ENCODE assay signal across 10 cellular contexts in the genomic region with DNA sequence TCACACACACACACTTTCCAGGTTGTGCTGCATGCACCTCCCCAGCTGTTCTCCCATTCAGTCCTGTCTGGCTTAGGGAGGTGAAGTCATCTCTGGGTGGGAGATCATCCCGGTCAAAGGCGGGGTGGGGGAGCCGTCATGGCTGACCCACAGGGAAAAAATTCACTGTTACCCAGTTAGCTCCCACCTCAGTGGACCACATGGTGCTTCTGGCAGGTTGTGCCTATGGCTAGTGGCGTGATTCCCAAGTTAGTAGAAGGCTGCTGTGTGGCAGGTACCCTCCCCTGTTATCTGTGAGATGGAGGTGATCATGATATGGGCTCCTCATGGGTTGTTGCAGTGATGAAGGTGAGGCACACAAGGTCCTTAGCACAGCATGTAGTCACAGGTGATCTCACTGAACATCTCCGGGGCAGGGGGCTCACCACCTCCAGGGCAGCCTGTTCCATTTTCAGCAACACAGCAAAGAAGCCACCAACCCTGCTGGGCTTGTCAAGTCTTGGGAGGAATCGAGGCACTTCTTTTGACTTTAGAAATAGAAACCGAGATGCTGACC.
DNase-seq lines count a peak whose midpoint lies in the region; ATAC-seq, FAIRE-seq and TF ChIP-seq lines count a peak whose summit lies in the region.
"Had no signal": no experiment of that assay in that cellular context is flagged by ENCODE, and none has a peak within 500 bp of the region (broad histone marks: within the 10 kb centered on the region; RNA-seq: fewer than 3 reads in every experiment).

No MANE protein-coding gene starts in this region.

- SMC1A ChIA-PET in GM12878 (lab: Charles Lee; ENCODE audit: uncharacterized antibody, unreplicated experiment): interaction anchor here (1.0 to 13.3 kb wide), 9 partner anchors 11 to 156 kb away, joined by 3 to 395 read pairs (median 33); a partner anchor contains a TSS

- BruUV-seq in GM12878 (replicated peaks; lab: Mats Ljungman, UMichigan): TSS peak; percentile 79

- H3K27me3 ChIP-seq in GM12878 (replicated peaks in 1 of 2; ENCODE audit: control insufficient read depth in 2 of 2, insufficient read depth in 2 of 2, low read length in 1 of 2): no peaks in the 10 kb centered on the region
- H3K27me3 ChIP-seq in aorta (ENCODE audit: control insufficient read depth in 1 of 2, insufficient read depth in 2 of 2, low read length in 1 of 2): peaks cover 0 to 1% of the 10 kb centered on the region in 2 donors

- DNase-seq in activated naive CD4-positive, alpha-beta T cell treated with anti-CD3 and anti-CD28 coated beads for 36 hours: no peak
- no peak for DNase-seq in activated naive CD4-positive, alpha-beta T cell (lab: John Stamatoyannopoulos, UW)
- peak; percentile 69 for DNase-seq in GM12878 (ENCODE audit: low read depth, low spot score)
- DNase-seq in stimulated activated naive CD8-positive, alpha-beta T cell treated with anti-CD3 and anti-CD28 coated beads, Interleukin-15, amount 100 ng/mL, for 72 hours: no peak
- no peak for DNase-seq in aorta
- DNase-seq in NOMO-1 (lab: John Stamatoyannopoulos, UW; ENCODE audit: unreplicated experiment in 2 of 2): no peak
- DNase-seq: NCI-H2081 had no signal

- WGBS in GM12878 (ENCODE audit: insufficient coverage, insufficient replicate concordance, low lambda C conversion rate, missing lambda C conversion rate): 2% methylated on average over 7 of the region's 7 CpGs
- WGBS in aorta, 2 donors: 64 to 68% methylated on average over 7 of the region's 7 CpGs

- peak overlapping the region; percentile 96 for H3K4me2 ChIP-seq in GM12878 (ENCODE audit: control insufficient read depth, insufficient read depth)

- peak; percentile 26 for ATAC-seq in HG03139 (IDR thresholded peaks at IDR 0.05; ENCODE audit: unreplicated experiment)
- peak; percentile 3 for ATAC-seq in GM12878
- peak; percentile 68 for ATAC-seq in stimulated activated naive CD8-positive, alpha-beta T cell treated with anti-CD3 and anti-CD28 coated beads, Interleukin-15, amount 100 ng/mL, for 72 hours
- ATAC-seq in aorta (ENCODE audit: low FRiP score): no peak
- no peak for ATAC-seq in GM18517 (IDR thresholded peaks at IDR 0.05; ENCODE audit: unreplicated experiment)

- no peaks in the 10 kb centered on the region for H3K36me3 ChIP-seq in GM12878 (ENCODE audit: control insufficient read depth in 2 of 2, insufficient read depth in 2 of 2, low read length in 1 of 2)
- no peaks in the 10 kb centered on the region for H3K36me3 ChIP-seq in aorta (ENCODE audit: control insufficient read depth in 1 of 2, insufficient read depth in 2 of 2, low read length in 1 of 2)

- H4K20me1 ChIP-seq in GM12878 (ENCODE audit: control insufficient read depth, insufficient read depth): no peaks in the 10 kb centered on the region

- TF ChIP-seq POLR2A in GM12878 (IDR thresholded peaks at IDR 0.05; ENCODE audit: low read depth, low read length): no peak; the same call in 1 of the 2 replicates

- peak overlapping the region; percentile 95 for H3K27ac ChIP-seq in GM12878 (ENCODE audit: control insufficient read depth, insufficient read depth)
- H3K27ac ChIP-seq in aorta (ENCODE audit: low read depth in 1 of 2, low read length in 2 of 2): no peak overlapping the region
- H3K27ac ChIP-seq: VCaP had no signal

- no peaks in the 10 kb centered on the region for H3K9me3 Mint-ChIP-seq in activated naive CD4-positive, alpha-beta T cell treated with anti-CD3 and anti-CD28 coated beads for 36 hours
- H3K9me3 Mint-ChIP-seq in stimulated activated naive CD8-positive, alpha-beta T cell treated with anti-CD3 and anti-CD28 coated beads, Interleukin-15, amount 100 ng/mL, for 72 hours: peaks cover 0 to 3% of the 10 kb centered on the region in 2 donors

- H3K27ac Mint-ChIP-seq in activated naive CD4-positive, alpha-beta T cell treated with anti-CD3 and anti-CD28 coated beads for 36 hours: peak overlapping the region; percentile 96
- H3K27ac Mint-ChIP-seq in stimulated activated naive CD8-positive, alpha-beta T cell treated with anti-CD3 and anti-CD28 coated beads, Interleukin-15, amount 100 ng/mL, for 72 hours: peak overlapping the region; percentile 92 to 96

- FAIRE-seq in GM12878 (lab: Jason Lieb, UNC): no peak

- TF ChIP-seq CTCF in GM12878 (IDR thresholded peaks at IDR 0.05 in 2 of 3, conservative IDR thresholded peaks at IDR 0.05 in 1 of 3; ENCODE audit: control insufficient read depth in 2 of 3, extremely low read depth in 1 of 3, insufficient read depth in 1 of 3, low read depth in 3 of 3, low read length in 3 of 3): no peak

- intact Hi-C loops in activated naive CD4-positive, alpha-beta T cell treated with anti-CD3 and anti-CD28 coated beads for 36 hours (cut with micrococcal nuclease): loop anchor here (1.0 to 5.0 kb wide), 9 partner anchors 18 to 389 kb away; no protein-coding TSS in a partner anchor
- intact Hi-C loops in GM12878 (cut with micrococcal nuclease; ENCODE audit: unreplicated experiment) (loop anchor here (1.0 to 10.0 kb wide), 7 partner anchors 11 to 234 kb away; no protein-coding TSS in a partner anchor), aorta (cut with DNase I) (no loop called here)

- peak overlapping the region; percentile 58 for H3K4me3 Mint-ChIP-seq in activated naive CD4-positive, alpha-beta T cell treated with anti-CD3 and anti-CD28 coated beads for 36 hours
- H3K4me3 Mint-ChIP-seq in stimulated activated naive CD8-positive, alpha-beta T cell treated with anti-CD3 and anti-CD28 coated beads, Interleukin-15, amount 100 ng/mL, for 72 hours: peak overlapping the region; percentile 73 to 85

- RAD21 ChIA-PET in GM12878 (lab: Charles Lee; ENCODE audit: unreplicated experiment): interaction anchor here (1.3 to 10.4 kb wide), 9 partner anchors 11 to 157 kb away, joined by 3 to 360 read pairs (median 44); a partner anchor contains a TSS

- H3K4me1 ChIP-seq in GM12878 (ENCODE audit: control insufficient read depth, insufficient read depth, low read length) (peaks cover 44% of the 10 kb centered on the region), aorta (ENCODE audit: control insufficient read depth in 1 of 2, insufficient read depth in 2 of 2, low read length in 2 of 2) (no peaks in the 10 kb centered on the region)

- CTCF ChIA-PET in activated naive CD4-positive, alpha-beta T cell treated with anti-CD3 and anti-CD28 coated beads for 36 hours (lab: Charles Lee): interaction anchor here (0.6 to 3.4 kb wide), 10 partner anchors 11 to 160 kb away, joined by 3 to 33 read pairs (median 5); no protein-coding TSS in a partner anchor
- CTCF ChIA-PET in GM12878 (lab: Yijun Ruan, JAX): interaction anchor here (0.8 to 9.7 kb wide), 7 partner anchors 11 to 158 kb away, joined by 3 to 256 read pairs (median 6); a partner anchor contains a TSS

- TF ChIP-seq RAD21 in GM12878 (IDR thresholded peaks at IDR 0.05; ENCODE audit: insufficient read depth, low read depth, low read length): no peak

- H3K4me1 Mint-ChIP-seq in activated naive CD4-positive, alpha-beta T cell treated with anti-CD3 and anti-CD28 coated beads for 36 hours (ENCODE audit: low read depth): peaks cover 62% of the 10 kb centered on the region
- peaks cover 85% of the 10 kb centered on the region for H3K4me1 Mint-ChIP-seq in stimulated activated naive CD8-positive, alpha-beta T cell treated with anti-CD3 and anti-CD28 coated beads, Interleukin-15, amount 100 ng/mL, for 72 hours

- H3K79me2 ChIP-seq in GM12878 (ENCODE audit: control insufficient read depth, insufficient read depth, low read length): peaks cover 13% of the 10 kb centered on the region

- in situ Hi-C loops in GM12878 (cut with MboI): no loop called here

- H3K9me3 ChIP-seq in GM12878 (replicated peaks; ENCODE audit: control insufficient read depth, insufficient read depth, low read length): no peaks in the 10 kb centered on the region
- no peaks in the 10 kb centered on the region for H3K9me3 ChIP-seq in aorta (ENCODE audit: control insufficient read depth, low read length)

- no peaks in the 10 kb centered on the region for H3K27me3 Mint-ChIP-seq in activated naive CD4-positive, alpha-beta T cell treated with anti-CD3 and anti-CD28 coated beads for 36 hours (ENCODE audit: low read depth)
- no peaks in the 10 kb centered on the region for H3K27me3 Mint-ChIP-seq in stimulated activated naive CD8-positive, alpha-beta T cell treated with anti-CD3 and anti-CD28 coated beads, Interleukin-15, amount 100 ng/mL, for 72 hours

- TF ChIP-seq EP300 in GM12878 (IDR thresholded peaks at IDR 0.05; ENCODE audit: borderline replicate concordance in 1 of 2, control insufficient read depth in 1 of 2, low read depth in 2 of 2, low read length in 2 of 2): no peak

- H3K36me3 Mint-ChIP-seq in activated naive CD4-positive, alpha-beta T cell treated with anti-CD3 and anti-CD28 coated beads for 36 hours (ENCODE audit: low read depth): no peaks in the 10 kb centered on the region

- POLR2A ChIA-PET in GM12878 (lab: Charles Lee): interaction anchor here (1.0 to 10.2 kb wide), 8 partner anchors 12 to 153 kb away, joined by 3 to 245 read pairs (median 46); a partner anchor contains a TSS

- H3K4me3 ChIP-seq in GM12878: peak overlapping the region; percentile 52
- H3K4me3 ChIP-seq in aorta (ENCODE audit: low read length in 2 of 2): no peak overlapping the region

- peak overlapping the region; percentile 83 for H3K9ac ChIP-seq in GM12878 (ENCODE audit: control insufficient read depth, insufficient read depth, low read length)

- no peak overlapping the region for H2AFZ ChIP-seq in GM12878 (ENCODE audit: control insufficient read depth, low read depth, low read length)

TF ChIP-seq in GM12878, 131 proteins besides CTCF, POLR2A, EP300 and RAD21 (continues in another document):
- TF ChIP-seq LARP7 (IDR thresholded peaks at IDR 0.05) (peak; percentile 63; the same call in 1 of the 2 replicates), POLR2AphosphoS5 (IDR thresholded peaks at IDR 0.05; ENCODE audit: low read length) (peak; percentile 52; the same call in 1 of the 2 replicates)

Comparison
In these comparisons a context has a peak if more than half of its experiments do, and no peak if none do; other contexts are left out.
1. ATAC-seq: peak in HG03139 (single experiment), GM12878 (single experiment) and stimulated activated naive CD8-positive, alpha-beta T cell treated with anti-CD3 and anti-CD28 coated beads, Interleukin-15, amount 100 ng/mL, for 72 hours (single experiment); none in aorta (single experiment) and GM18517 (single experiment).
2. intact Hi-C loops: an anchor here in activated naive CD4-positive, alpha-beta T cell treated with anti-CD3 and anti-CD28 coated beads for 36 hours (1.0 to 5.0 kb wide) and GM12878 (1.0 to 10.0 kb wide); none called in aorta.